Comparison of ENCODE assay signal across 1 cellular context in genomic region chr15:78872155-78872971, GRCh38.
A peak's percentile ranks its signal among the peaks of the same experiment; 100 is the strongest.
TF ChIP-seq lines count a peak whose summit lies in the region.

Gene MORF4L1, plus strand, starts transcription at chr15:78872890. Its CDS starts 128 bp downstream, at chr15:78873018.

TF ChIP-seq in A549, 52 proteins besides CTCF, POLR2A, EP300 and RAD21 (continued from another document):
- 0 out of 2 replicates have a peak, but pooled peaks have one; percentile 34 for TF ChIP-seq MAZ (IDR thresholded peaks at IDR 0.05; ENCODE audit: borderline replicate concordance, low read depth, low read length)
- TF ChIP-seq ELK1 (IDR thresholded peaks at IDR 0.05; ENCODE audit: low read depth, low read length): no peak
- no peak for TF ChIP-seq SMC3 (IDR thresholded peaks at IDR 0.05)
- TF ChIP-seq TFCP2L1 (CRISPR knock-in tag; IDR thresholded peaks at IDR 0.05): no peak
TF ChIP-seq in A549: peak in this region for 4.
